In genomic region chr3:122589297-122589696, GRCh38 we compare ENCODE assay signal across 1 cellular context.
TF ChIP-seq lines count a peak whose summit lies in the region.

No MANE protein-coding gene starts in this region.

TF ChIP-seq in GM12878, 131 proteins besides CTCF, POLR2A, EP300 and RAD21 (continued from another document):
- TF ChIP-seq, protein P1, sequence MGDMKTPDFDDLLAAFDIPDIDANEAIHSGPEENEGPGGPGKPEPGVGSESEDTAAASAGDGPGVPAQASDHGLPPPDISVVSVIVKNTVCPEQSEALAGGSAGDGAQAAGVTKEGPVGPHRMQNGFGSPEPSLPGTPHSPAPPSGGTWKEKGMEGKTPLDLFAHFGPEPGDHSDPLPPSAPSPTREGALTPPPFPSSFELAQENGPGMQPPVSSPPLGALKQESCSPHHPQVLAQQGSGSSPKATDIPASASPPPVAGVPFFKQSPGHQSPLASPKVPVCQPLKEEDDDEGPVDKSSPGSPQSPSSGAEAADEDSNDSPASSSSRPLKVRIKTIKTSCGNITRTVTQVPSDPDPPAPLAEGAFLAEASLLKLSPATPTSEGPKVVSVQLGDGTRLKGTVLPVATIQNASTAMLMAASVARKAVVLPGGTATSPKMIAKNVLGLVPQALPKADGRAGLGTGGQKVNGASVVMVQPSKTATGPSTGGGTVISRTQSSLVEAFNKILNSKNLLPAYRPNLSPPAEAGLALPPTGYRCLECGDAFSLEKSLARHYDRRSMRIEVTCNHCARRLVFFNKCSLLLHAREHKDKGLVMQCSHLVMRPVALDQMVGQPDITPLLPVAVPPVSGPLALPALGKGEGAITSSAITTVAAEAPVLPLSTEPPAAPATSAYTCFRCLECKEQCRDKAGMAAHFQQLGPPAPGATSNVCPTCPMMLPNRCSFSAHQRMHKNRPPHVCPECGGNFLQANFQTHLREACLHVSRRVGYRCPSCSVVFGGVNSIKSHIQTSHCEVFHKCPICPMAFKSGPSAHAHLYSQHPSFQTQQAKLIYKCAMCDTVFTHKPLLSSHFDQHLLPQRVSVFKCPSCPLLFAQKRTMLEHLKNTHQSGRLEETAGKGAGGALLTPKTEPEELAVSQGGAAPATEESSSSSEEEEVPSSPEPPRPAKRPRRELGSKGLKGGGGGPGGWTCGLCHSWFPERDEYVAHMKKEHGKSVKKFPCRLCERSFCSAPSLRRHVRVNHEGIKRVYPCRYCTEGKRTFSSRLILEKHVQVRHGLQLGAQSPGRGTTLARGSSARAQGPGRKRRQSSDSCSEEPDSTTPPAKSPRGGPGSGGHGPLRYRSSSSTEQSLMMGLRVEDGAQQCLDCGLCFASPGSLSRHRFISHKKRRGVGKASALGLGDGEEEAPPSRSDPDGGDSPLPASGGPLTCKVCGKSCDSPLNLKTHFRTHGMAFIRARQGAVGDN (IDR thresholded peaks at IDR 0.05): 0 out of 2 replicates have a peak, but pooled peaks have one; percentile 50
- TF ChIP-seq SPI1 (IDR thresholded peaks at IDR 0.05; ENCODE audit: borderline replicate concordance, insufficient read depth, low read depth, low read length) (peak; percentile 92), GABPA (IDR thresholded peaks at IDR 0.05; ENCODE audit: low read depth) (peak; percentile 48; the same call in 1 of the 2 replicates), MEF2A (IDR thresholded peaks at IDR 0.05; ENCODE audit: insufficient read depth, low read depth, low read length) (peak; percentile 65; the same call in 1 of the 2 replicates), RUNX3 (IDR thresholded peaks at IDR 0.05; ENCODE audit: low read length) (peak; percentile 96), ASH2L (IDR thresholded peaks at IDR 0.05; ENCODE audit: borderline replicate concordance, low read depth) (no peak), FOXM1 (IDR thresholded peaks at IDR 0.05; ENCODE audit: low read depth, low read length) (peak; percentile 85; the same call in 1 of the 2 replicates), MYC (IDR thresholded peaks at IDR 0.05; ENCODE audit: insufficient read depth, insufficient read length, insufficient replicate concordance, low read length, severe bottlenecking) (no peak), SMC3 (IDR thresholded peaks at IDR 0.05; ENCODE audit: borderline replicate concordance, low read length) (no peak)
- TF ChIP-seq, protein P2, sequence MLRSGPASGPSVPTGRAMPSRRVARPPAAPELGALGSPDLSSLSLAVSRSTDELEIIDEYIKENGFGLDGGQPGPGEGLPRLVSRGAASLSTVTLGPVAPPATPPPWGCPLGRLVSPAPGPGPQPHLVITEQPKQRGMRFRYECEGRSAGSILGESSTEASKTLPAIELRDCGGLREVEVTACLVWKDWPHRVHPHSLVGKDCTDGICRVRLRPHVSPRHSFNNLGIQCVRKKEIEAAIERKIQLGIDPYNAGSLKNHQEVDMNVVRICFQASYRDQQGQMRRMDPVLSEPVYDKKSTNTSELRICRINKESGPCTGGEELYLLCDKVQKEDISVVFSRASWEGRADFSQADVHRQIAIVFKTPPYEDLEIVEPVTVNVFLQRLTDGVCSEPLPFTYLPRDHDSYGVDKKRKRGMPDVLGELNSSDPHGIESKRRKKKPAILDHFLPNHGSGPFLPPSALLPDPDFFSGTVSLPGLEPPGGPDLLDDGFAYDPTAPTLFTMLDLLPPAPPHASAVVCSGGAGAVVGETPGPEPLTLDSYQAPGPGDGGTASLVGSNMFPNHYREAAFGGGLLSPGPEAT (IDR thresholded peaks at IDR 0.05; ENCODE audit: low read depth): peak; percentile 79; the same call in 1 of the 2 replicates
